ENCODE assay signal across 1 cellular context in the genomic region with DNA sequence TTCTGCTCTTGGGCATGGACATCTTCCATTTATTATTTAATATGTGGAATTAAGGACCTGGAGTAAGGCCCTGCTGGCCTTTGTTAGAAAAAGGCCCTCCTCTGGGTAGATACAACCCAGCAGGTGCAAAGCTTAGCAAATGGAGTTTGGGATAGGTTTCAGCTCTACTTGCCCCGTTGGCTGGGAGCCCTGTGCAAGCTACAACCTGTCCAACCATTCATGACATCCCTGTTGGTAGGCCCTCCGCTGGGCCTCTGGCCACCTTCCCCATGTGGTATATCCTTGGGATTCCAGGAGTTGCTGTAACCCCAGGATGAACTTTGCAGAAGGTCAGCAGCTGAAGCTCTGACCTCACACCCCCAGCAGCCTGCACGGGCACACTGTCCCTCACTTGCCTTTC.
TF ChIP-seq lines count a peak whose summit lies in the region.

No MANE protein-coding gene starts in this region.

TF ChIP-seq in H1, 55 proteins besides CTCF, POLR2A, EP300 and RAD21:
- no peak for TF ChIP-seq TAF1 (IDR thresholded peaks at IDR 0.05; ENCODE audit: low read depth, low read length)
- no peak for TF ChIP-seq RXRA (IDR thresholded peaks at IDR 0.05; ENCODE audit: insufficient read depth, low read depth, low read length)
- no peak for TF ChIP-seq CHD7 (IDR thresholded peaks at IDR 0.05; ENCODE audit: insufficient replicate concordance, low read length)
- no peak for TF ChIP-seq SIX5 (IDR thresholded peaks at IDR 0.05; ENCODE audit: low read depth, low read length)
- no peak for TF ChIP-seq SUZ12 (IDR thresholded peaks at IDR 0.05; ENCODE audit: low read length)
- no peak for TF ChIP-seq JUND (IDR thresholded peaks at IDR 0.05; ENCODE audit: low read length)
- TF ChIP-seq, protein P1, sequence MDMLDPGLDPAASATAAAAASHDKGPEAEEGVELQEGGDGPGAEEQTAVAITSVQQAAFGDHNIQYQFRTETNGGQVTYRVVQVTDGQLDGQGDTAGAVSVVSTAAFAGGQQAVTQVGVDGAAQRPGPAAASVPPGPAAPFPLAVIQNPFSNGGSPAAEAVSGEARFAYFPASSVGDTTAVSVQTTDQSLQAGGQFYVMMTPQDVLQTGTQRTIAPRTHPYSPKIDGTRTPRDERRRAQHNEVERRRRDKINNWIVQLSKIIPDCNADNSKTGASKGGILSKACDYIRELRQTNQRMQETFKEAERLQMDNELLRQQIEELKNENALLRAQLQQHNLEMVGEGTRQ (IDR thresholded peaks at IDR 0.05; ENCODE audit: low read length): no peak
- no peak for TF ChIP-seq CBX8 (IDR thresholded peaks at IDR 0.05; ENCODE audit: borderline replicate concordance, low read depth, low read length)
- TF ChIP-seq HDAC2 (IDR thresholded peaks at IDR 0.05; ENCODE audit: borderline replicate concordance in 1 of 2, low read depth in 2 of 2, low read length in 2 of 2): no peak
- no peak for TF ChIP-seq SIRT6 (IDR thresholded peaks at IDR 0.05; ENCODE audit: low read length)
- TF ChIP-seq TBP (IDR thresholded peaks at IDR 0.05; ENCODE audit: low read depth, low read length): no peak
TF ChIP-seq in H1: peak in this region for 0.
